ENCODE assay signal across 19 cellular contexts in genomic region chr16:64532117-64532516, GRCh38.
"Had no signal": no experiment of that assay in that cellular context is flagged by ENCODE, and none has a peak within 500 bp of the region (broad histone marks: within the 10 kb centered on the region; RNA-seq: fewer than 3 reads in every experiment).

No MANE protein-coding gene starts in this region.

- H3K4me1 ChIP-seq: adrenal gland, breast epithelium, Peyer's patch had no signal

- H3K9me3 ChIP-seq: adrenal gland, breast epithelium, Peyer's patch had no signal

- H3K27ac ChIP-seq: adrenal gland, breast epithelium, Peyer's patch, WERI-Rb-1 had no signal

- H3K36me3 ChIP-seq: adrenal gland, breast epithelium, Peyer's patch, WERI-Rb-1 had no signal

- H3K27me3 ChIP-seq: adrenal gland, breast epithelium, Peyer's patch had no signal

- DNase-seq: activated CD4-positive, alpha-beta memory T cell treated with anti-CD3 and anti-CD28 coated beads, Interleukin-2, amount 10 ng/mL, durations not matched to agents 7 days and 5 days; activated CD4-positive, alpha-beta T cell treated with anti-CD3 and anti-CD28 coated beads for 36 hours; activated CD4-positive, alpha-beta T cell treated with anti-CD3 and anti-CD28 coated beads, Interleukin-2, amount 50 U/mL, for 1 hour; activated naive CD4-positive, alpha-beta T cell treated with anti-CD3 and anti-CD28 coated beads, Interleukin-2, amount 50 U/mL, for 16 hours; activated naive CD8-positive, alpha-beta T cell treated with anti-CD3 and anti-CD28 coated beads, Interleukin-2, amount 10 ng/mL, durations not matched to agents 7 days and 5 days; activated T-cell treated with anti-CD3 and anti-CD28 coated beads, Interleukin-2, amount 50 U/mL, for 72 hours; adrenal gland; caudate nucleus; KBM-7; NCI-H1092; NCI-H1417; NCI-H1694 treated with DMSO at 0.1 percent for 48 hours; NCI-H2029 treated with DMSO at 0.1 percent for 48 hours; NCI-H524; Peyer's patch; SHP77 treated with DMSO at 0.1 percent for 48 hours; T-helper 1 cell; WERI-Rb-1 had no signal

- H3K4me3 ChIP-seq: adrenal gland, breast epithelium, Peyer's patch had no signal

- ATAC-seq: activated CD4-positive, alpha-beta T cell treated with anti-CD3 and anti-CD28 coated beads for 36 hours; activated T-cell treated with anti-CD3 and anti-CD28 coated beads, Interleukin-2, amount 50 U/mL, for 72 hours had no signal
